Comparison of ENCODE assay signal across 18 cellular contexts in the genomic region with DNA sequence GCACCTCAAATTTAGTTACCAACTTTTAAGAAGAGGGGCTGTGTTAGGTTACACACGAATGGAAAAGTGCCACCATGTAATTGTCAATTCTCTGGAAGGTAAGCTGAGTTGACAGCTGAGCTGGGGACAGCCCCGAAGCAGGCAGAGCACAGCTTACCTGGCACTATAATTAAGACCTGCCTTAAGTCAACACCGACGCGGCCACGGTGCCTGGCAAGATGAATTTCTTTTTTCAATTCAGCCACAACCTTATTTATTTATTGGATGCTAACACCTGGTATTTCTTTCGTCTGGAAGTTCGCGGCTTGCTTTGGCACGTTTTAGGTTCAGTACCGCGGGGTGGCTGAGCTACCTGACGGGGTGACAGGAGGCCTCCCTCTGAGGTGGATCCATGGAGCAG. TPM values are rescaled to one million over a fixed set of nuclear protein-coding genes. Genes with fewer than 3 reads are reported as not detected.
DNase-seq lines count a peak whose midpoint lies in the region; ATAC-seq and FAIRE-seq lines count a peak whose summit lies in the region.
"Had no signal": no experiment of that assay in that cellular context is flagged by ENCODE, and none has a peak within 500 bp of the region (broad histone marks: within the 10 kb centered on the region; RNA-seq: fewer than 3 reads in every experiment).

No MANE protein-coding gene starts in this region.

- H2AK5ac ChIP-seq in mesenchymal stem cell (ENCODE audit: low read length, severe bottlenecking) = no peak overlapping the region

- H3K79me1 ChIP-seq in mesenchymal stem cell (replicated peaks; ENCODE audit: low read length, poor library complexity, severe bottlenecking) = no peaks in the 10 kb centered on the region

- 95% methylated on average over 13 of the region's 13 CpGs for WGBS in mesenchymal stem cell

- no peak overlapping the region for H2AFZ ChIP-seq in mesenchymal stem cell (ENCODE audit: low read depth, low read length)

- no peaks in the 10 kb centered on the region for H3K9me3 ChIP-seq in mesenchymal stem cell (ENCODE audit: control insufficient read depth, low read length)
- H3K9me3 ChIP-seq: BLaER1 treated with 17β-estradiol and CSF1 and Interleukin-3, amounts not matched to agents 10 nM and 100 nM had no signal

- H3K23ac ChIP-seq in mesenchymal stem cell (ENCODE audit: low read length in 2 of 2) = no peak overlapping the region

- H3K4me3 ChIP-seq in mesenchymal stem cell (ENCODE audit: insufficient read depth in 1 of 2, low read depth in 1 of 2, low read length in 2 of 2) = no peak overlapping the region
- H3K4me3 ChIP-seq: BLaER1 treated with 17β-estradiol and CSF1 and Interleukin-3, amounts not matched to agents 10 nM and 100 nM had no signal

- no peak overlapping the region for H2BK5ac ChIP-seq in mesenchymal stem cell (ENCODE audit: low read depth, low read length, poor library complexity, severe bottlenecking)

- no peak overlapping the region for H2BK12ac ChIP-seq in mesenchymal stem cell (ENCODE audit: low read length in 2 of 2)

- H3K18ac ChIP-seq in mesenchymal stem cell (ENCODE audit: low read depth in 1 of 2, low read length in 2 of 2) = no peak overlapping the region

- peak overlapping the region; percentile 26 for H2BK15ac ChIP-seq in mesenchymal stem cell (ENCODE audit: low read depth, poor library complexity, severe bottlenecking)

- no peak overlapping the region for H4K8ac ChIP-seq in mesenchymal stem cell (ENCODE audit: low read length)

- H3K4me2 ChIP-seq in mesenchymal stem cell (ENCODE audit: low read length, poor library complexity, severe bottlenecking) = no peak overlapping the region
- H3K4me2 ChIP-seq: BLaER1 treated with 17β-estradiol and CSF1 and Interleukin-3, amounts not matched to agents 10 nM and 100 nM; KMS-11 had no signal

- peak; percentile 76 for FAIRE-seq in HTR-8/SVneo (lab: Jason Lieb, UNC)
- FAIRE-seq: RCC 7860 had no signal

- no peak overlapping the region for H3K4ac ChIP-seq in mesenchymal stem cell (ENCODE audit: low read depth in 1 of 2, low read length in 2 of 2)

- H3K27me3 ChIP-seq in mesenchymal stem cell (ENCODE audit: control insufficient read depth in 1 of 2, insufficient read depth in 1 of 2, low read length in 2 of 2) = no peaks in the 10 kb centered on the region
- H3K27me3 ChIP-seq: BLaER1 treated with 17β-estradiol and CSF1 and Interleukin-3, amounts not matched to agents 10 nM and 100 nM had no signal

- H3K27ac ChIP-seq in mesenchymal stem cell (ENCODE audit: low read length, poor library complexity, severe bottlenecking) = no peak overlapping the region
- H3K27ac ChIP-seq: BLaER1 treated with 17β-estradiol and CSF1 and Interleukin-3, amounts not matched to agents 10 nM and 100 nM; KMS-11 had no signal

- no peak for ATAC-seq in GM21717 (IDR thresholded peaks at IDR 0.05; ENCODE audit: unreplicated experiment)
- ATAC-seq: CD8-positive, alpha-beta T cell; Right ventricle myocardium inferior had no signal

- no peak overlapping the region for H2BK120ac ChIP-seq in mesenchymal stem cell (ENCODE audit: low read depth, low read length)

- no peaks in the 10 kb centered on the region for H3K36me3 ChIP-seq in mesenchymal stem cell (ENCODE audit: control insufficient read depth in 1 of 2, insufficient read depth in 2 of 2, low read depth in 1 of 2, low read length in 2 of 2)
- H3K36me3 ChIP-seq: BLaER1 treated with 17β-estradiol and CSF1 and Interleukin-3, amounts not matched to agents 10 nM and 100 nM had no signal

- H3K4me1 ChIP-seq in mesenchymal stem cell (ENCODE audit: control insufficient read depth, insufficient read depth, low read depth, low read length) = peaks cover 10% of the 10 kb centered on the region

- DNase-seq in COLO668 (lab: John Stamatoyannopoulos, UW; ENCODE audit: unreplicated experiment) = peak; percentile 38
- DNase-seq in HTR-8/SVneo (ENCODE audit: insufficient read length, low spot score) = no peak
- peak; percentile 52 for DNase-seq in NCI-H2081 treated with DMSO at 0.1 percent for 48 hours (lab: John Stamatoyannopoulos, UW)
- no peak for DNase-seq in mesenchymal stem cell
- DNase-seq in medulla oblongata (ENCODE audit: extremely low spot score) = no peak
- no peak for DNase-seq in NCI-H510A (lab: John Stamatoyannopoulos, UW)
- DNase-seq: CD8-positive, alpha-beta T cell; DND-41; H7; NCI-H1694 treated with DMSO at 0.1 percent for 48 hours; NCI-H524 treated with DMSO at 0.1 percent for 48 hours; SW 1271; T-helper 2 cell had no signal

- H3K9ac ChIP-seq in mesenchymal stem cell (ENCODE audit: low read length) = no peak overlapping the region
- H3K9ac ChIP-seq: BLaER1 treated with 17β-estradiol and CSF1 and Interleukin-3, amounts not matched to agents 10 nM and 100 nM; KMS-11 had no signal

- no peak overlapping the region for H3K14ac ChIP-seq in mesenchymal stem cell (ENCODE audit: low read length in 2 of 2)

- H4K91ac ChIP-seq in mesenchymal stem cell (ENCODE audit: low read length) = no peak overlapping the region

RNA-seq across cellular contexts. Expression of gene NFATC2, which starts 40.6 kb away (rescaled TPM):
- 3.8 TPM for polyA plus RNA-seq in mesenchymal stem cell (2013, experiment 1 of 2)
- polyA plus RNA-seq in mesenchymal stem cell (2013, experiment 2 of 2) = 3.6 TPM

Comparison
In these comparisons a context has a peak if more than half of its experiments do, and no peak if none do; other contexts are left out.
1. DNase-seq: peak in COLO668 (single experiment) and NCI-H2081 treated with DMSO at 0.1 percent for 48 hours (single experiment); none in HTR-8/SVneo (single experiment), mesenchymal stem cell (single experiment), medulla oblongata (single experiment) and NCI-H510A (single experiment).